Comparison of ENCODE assay signal across 18 cellular contexts in genomic region chr6:31617010-31617409, GRCh38. TPM values are rescaled to one million over a fixed set of nuclear protein-coding genes. Genes with fewer than 3 reads are reported as not detected.
A peak's percentile ranks its signal among the peaks of the same experiment; 100 is the strongest.
DNase-seq lines count a peak whose midpoint lies in the region; ATAC-seq and TF ChIP-seq lines count a peak whose summit lies in the region.
"Had no signal": no experiment of that assay in that cellular context is flagged by ENCODE, and none has a peak within 500 bp of the region (broad histone marks: within the 10 kb centered on the region; RNA-seq: fewer than 3 reads in every experiment).

No MANE protein-coding gene starts in this region.

- no peak for DNase-seq in activated naive CD4-positive, alpha-beta T cell treated with anti-CD3 and anti-CD28 coated beads for 36 hours
- DNase-seq in activated naive CD4-positive, alpha-beta T cell (lab: John Stamatoyannopoulos, UW), result no peak
- DNase-seq in HL-60 (ENCODE audit: low read depth in 1 of 2, low spot score in 1 of 2) (no peak), neural crest cell (ENCODE audit: low read depth, low spot score) (no peak), immature natural killer cell (no peak), lower lobe of right lung (no peak)
- no peak for DNase-seq in activated naive CD8-positive, alpha-beta T cell treated with anti-CD3 and anti-CD28 coated beads, Interleukin-2, amount 10 ng/mL, durations not matched to agents 7 days and 5 days
- DNase-seq: activated gamma-delta T cell treated with Interleukin-2 at 50 U/mL for 16 hours, esophagus squamous epithelium, GF-D8, NCI-H2029, NCI-H510A treated with DMSO at 0.1 percent for 48 hours, OCI-M1, SJCRH30 had no signal

- intact Hi-C loops in activated naive CD4-positive, alpha-beta T cell treated with anti-CD3 and anti-CD28 coated beads for 36 hours (cut with micrococcal nuclease), result no loop called here
- intact Hi-C loops in lower lobe of right lung (cut with DNase I), result no loop called here

- H3K27me3 ChIP-seq in HL-60 (ENCODE audit: insufficient read depth, poor library complexity, severe bottlenecking) (no peaks in the 10 kb centered on the region), lower lobe of right lung (ENCODE audit: low read depth) (no peaks in the 10 kb centered on the region)
- H3K27me3 ChIP-seq: esophagus squamous epithelium, SJCRH30 had no signal

- peaks cover 49% of the 10 kb centered on the region for H3K4me1 Mint-ChIP-seq in activated naive CD4-positive, alpha-beta T cell treated with anti-CD3 and anti-CD28 coated beads for 36 hours (ENCODE audit: low read depth)
- peaks cover 38% of the 10 kb centered on the region for H3K4me1 Mint-ChIP-seq in activated naive CD8-positive, alpha-beta T cell treated with anti-CD3 and anti-CD28 coated beads, Interleukin-2, amount 10 ng/mL, durations not matched to agents 7 days and 5 days
- H3K4me1 Mint-ChIP-seq in neural crest cell (peaks cover 22% of the 10 kb centered on the region), immature natural killer cell (peaks cover 19% of the 10 kb centered on the region in 2 donors)

- no peak for TF ChIP-seq CTCF in HL-60 (IDR thresholded peaks at IDR 0.05; ENCODE audit: insufficient read depth, low read length)
- TF ChIP-seq CTCF in neural crest cell (conservative IDR thresholded peaks at IDR 0.05), result no peak
- no peak for TF ChIP-seq CTCF in lower lobe of right lung (IDR thresholded peaks at IDR 0.05)

- POLR2A ChIA-PET in activated naive CD8-positive, alpha-beta T cell treated with anti-CD3 and anti-CD28 coated beads, Interleukin-2, amount 10 ng/mL, durations not matched to agents 7 days and 5 days (lab: Charles Lee), result interaction anchor here (0.9 kb wide), 1 partner anchor 35 kb away, joined by 3 read pairs; the partner anchor contains the start of gene BAG6

- peak overlapping the region; percentile 54 for H3K4me3 ChIP-seq in HL-60 (replicated peaks; ENCODE audit: insufficient read depth, low read length)
- no peak overlapping the region for H3K4me3 ChIP-seq in lower lobe of right lung
- H3K4me3 ChIP-seq: SJCRH30 had no signal

- H3K9me3 Mint-ChIP-seq in activated naive CD4-positive, alpha-beta T cell treated with anti-CD3 and anti-CD28 coated beads for 36 hours, result no peaks in the 10 kb centered on the region
- H3K9me3 Mint-ChIP-seq in activated naive CD8-positive, alpha-beta T cell treated with anti-CD3 and anti-CD28 coated beads, Interleukin-2, amount 10 ng/mL, durations not matched to agents 7 days and 5 days, result no peaks in the 10 kb centered on the region
- no peaks in the 10 kb centered on the region for H3K9me3 Mint-ChIP-seq in neural crest cell
- no peaks in the 10 kb centered on the region for H3K9me3 Mint-ChIP-seq in immature natural killer cell

- no peaks in the 10 kb centered on the region for H3K36me3 ChIP-seq in lower lobe of right lung
- H3K36me3 ChIP-seq: esophagus squamous epithelium had no signal

- peaks cover 26% of the 10 kb centered on the region for H3K36me3 Mint-ChIP-seq in activated naive CD4-positive, alpha-beta T cell treated with anti-CD3 and anti-CD28 coated beads for 36 hours (ENCODE audit: low read depth)
- H3K36me3 Mint-ChIP-seq in activated naive CD8-positive, alpha-beta T cell treated with anti-CD3 and anti-CD28 coated beads, Interleukin-2, amount 10 ng/mL, durations not matched to agents 7 days and 5 days, result peaks cover 16% of the 10 kb centered on the region
- H3K36me3 Mint-ChIP-seq in neural crest cell (ENCODE audit: low read depth), result peaks cover 7% of the 10 kb centered on the region
- no peaks in the 10 kb centered on the region for H3K36me3 Mint-ChIP-seq in immature natural killer cell

- no peak for ATAC-seq in activated naive CD8-positive, alpha-beta T cell treated with anti-CD3 and anti-CD28 coated beads, Interleukin-2, amount 10 ng/mL, durations not matched to agents 7 days and 5 days (ENCODE audit: low read depth)
- ATAC-seq in lower lobe of right lung (no peak), HG03342 (IDR thresholded peaks at IDR 0.05; ENCODE audit: unreplicated experiment) (no peak)

- no peaks in the 10 kb centered on the region for H3K27me3 Mint-ChIP-seq in activated naive CD4-positive, alpha-beta T cell treated with anti-CD3 and anti-CD28 coated beads for 36 hours (ENCODE audit: low read depth)
- no peaks in the 10 kb centered on the region for H3K27me3 Mint-ChIP-seq in activated naive CD8-positive, alpha-beta T cell treated with anti-CD3 and anti-CD28 coated beads, Interleukin-2, amount 10 ng/mL, durations not matched to agents 7 days and 5 days
- no peaks in the 10 kb centered on the region for H3K27me3 Mint-ChIP-seq in neural crest cell (ENCODE audit: low read depth)
- H3K27me3 Mint-ChIP-seq in immature natural killer cell (ENCODE audit: low read depth in 3 of 3), result peaks cover 11 to 19% (median 14%) of the 10 kb centered on the region in 3 donors
- H3K27me3 Mint-ChIP-seq: progenitor cell of endocrine pancreas had no signal

- CTCF ChIA-PET in activated naive CD4-positive, alpha-beta T cell treated with anti-CD3 and anti-CD28 coated beads for 36 hours (lab: Charles Lee), result interaction anchor here (1.2 to 6.4 kb wide), 5 partner anchors 19 to 76 kb away, joined by 3 to 41 read pairs (median 4); partner anchors contain the start of genes ATP6V1G2 and DDX39B

- no peaks in the 10 kb centered on the region for H3K9me3 ChIP-seq in lower lobe of right lung
- H3K9me3 ChIP-seq: esophagus squamous epithelium, SJCRH30 had no signal

- peaks cover 18% of the 10 kb centered on the region for H3K4me1 ChIP-seq in lower lobe of right lung
- H3K4me1 ChIP-seq: SJCRH30 had no signal

- H3K27ac Mint-ChIP-seq in activated naive CD4-positive, alpha-beta T cell treated with anti-CD3 and anti-CD28 coated beads for 36 hours, result peak overlapping the region; percentile 91
- peak overlapping the region; percentile 95 for H3K27ac Mint-ChIP-seq in activated naive CD8-positive, alpha-beta T cell treated with anti-CD3 and anti-CD28 coated beads, Interleukin-2, amount 10 ng/mL, durations not matched to agents 7 days and 5 days
- no peak overlapping the region for H3K27ac Mint-ChIP-seq in neural crest cell (ENCODE audit: unreplicated experiment)
- H3K27ac Mint-ChIP-seq in immature natural killer cell, result peak overlapping the region in 1 of 6 donors; percentile 63
- H3K27ac Mint-ChIP-seq: progenitor cell of endocrine pancreas had no signal

- H3K27ac ChIP-seq in HL-60 (replicated peaks) (peak overlapping the region; percentile 92), lower lobe of right lung (no peak overlapping the region)
- H3K27ac ChIP-seq: esophagus squamous epithelium, SJCRH30 had no signal

- peak overlapping the region; percentile 77 for H3K4me3 Mint-ChIP-seq in activated naive CD4-positive, alpha-beta T cell treated with anti-CD3 and anti-CD28 coated beads for 36 hours
- peak overlapping the region; percentile 94 for H3K4me3 Mint-ChIP-seq in activated naive CD8-positive, alpha-beta T cell treated with anti-CD3 and anti-CD28 coated beads, Interleukin-2, amount 10 ng/mL, durations not matched to agents 7 days and 5 days
- H3K4me3 Mint-ChIP-seq in neural crest cell (peak overlapping the region; percentile 71), immature natural killer cell (peak overlapping the region in 1 of 5 donors; percentile 46)

RNA-seq across cellular contexts. Expression of gene AIF1, which starts 2.0 kb away (rescaled TPM):
- 100 to 1,000 TPM; 120 to 129 TPM for total RNA-seq in activated naive CD4-positive, alpha-beta T cell treated with anti-CD3 and anti-CD28 coated beads for 36 hours
- total RNA-seq in activated naive CD8-positive, alpha-beta T cell treated with anti-CD3 and anti-CD28 coated beads, Interleukin-2, amount 10 ng/mL, durations not matched to agents 7 days and 5 days, result 100 to 1,000 TPM; 117 to 118 TPM
- total RNA-seq in neural crest cell, result not detected in 2 replicates
- polyA plus RNA-seq in immature natural killer cell, result 10 to 100 TPM in 2 of 3 donors, 1 to 10 TPM in 1; 6.6 to 44.1 (median 40.3) TPM
- 109 TPM for total RNA-seq in lower lobe of right lung
- total RNA-seq: SJCRH30 had no signal

RNA-seq across cellular contexts. Expression of gene PRRC2A, which starts 3.5 kb away (rescaled TPM):
- 100 to 1,000 TPM; 283 to 304 TPM for total RNA-seq in activated naive CD4-positive, alpha-beta T cell treated with anti-CD3 and anti-CD28 coated beads for 36 hours
- 100 to 1,000 TPM; 257 to 278 TPM for total RNA-seq in activated naive CD8-positive, alpha-beta T cell treated with anti-CD3 and anti-CD28 coated beads, Interleukin-2, amount 10 ng/mL, durations not matched to agents 7 days and 5 days
- total RNA-seq in neural crest cell (347 and 356 TPM in 2 replicates), lower lobe of right lung (133 TPM)
- 10 to 100 TPM in 1 of 3 donors, 1 to 10 TPM in 1, not detected in 1; 2.3 to 13.4 TPM for polyA plus RNA-seq in immature natural killer cell

RNA-seq across cellular contexts. Expression of gene NCR3, which starts 24.2 kb away (rescaled TPM):
- total RNA-seq in activated naive CD4-positive, alpha-beta T cell treated with anti-CD3 and anti-CD28 coated beads for 36 hours, result 1 to 10 TPM; 2.8 TPM
- total RNA-seq in activated naive CD8-positive, alpha-beta T cell treated with anti-CD3 and anti-CD28 coated beads, Interleukin-2, amount 10 ng/mL, durations not matched to agents 7 days and 5 days, result 10 to 100 TPM; 69.7 to 70.0 TPM
- total RNA-seq in neural crest cell (not detected in 2 replicates), lower lobe of right lung (2.6 TPM)
- polyA plus RNA-seq in immature natural killer cell, result 100 to 1,000 TPM; 393 to 414 (median 409) TPM
- total RNA-seq: esophagus squamous epithelium, lower leg skin, progenitor cell of endocrine pancreas, SJCRH30, skeletal muscle tissue had no signal

RNA-seq across cellular contexts. Expression of gene LST1, which starts 30.9 kb away (rescaled TPM):
- total RNA-seq in activated naive CD4-positive, alpha-beta T cell treated with anti-CD3 and anti-CD28 coated beads for 36 hours, result 10 to 100 TPM; 11.5 to 12.5 TPM
- total RNA-seq in activated naive CD8-positive, alpha-beta T cell treated with anti-CD3 and anti-CD28 coated beads, Interleukin-2, amount 10 ng/mL, durations not matched to agents 7 days and 5 days, result 100 to 1,000 TPM in 1 of 2 experiments, 10 to 100 TPM in 1; 91.8 to 105 TPM
- total RNA-seq in neural crest cell (not detected in 2 replicates), lower lobe of right lung (127 TPM)
- 10 to 100 TPM; 20.3 to 44.8 (median 42.3) TPM for polyA plus RNA-seq in immature natural killer cell
- total RNA-seq: progenitor cell of endocrine pancreas, SJCRH30 had no signal

RNA-seq across cellular contexts. Expression of gene LTB, which starts 34.8 kb away (rescaled TPM):
- 10 to 100 TPM; 50.5 to 52.3 TPM for total RNA-seq in activated naive CD4-positive, alpha-beta T cell treated with anti-CD3 and anti-CD28 coated beads for 36 hours
- total RNA-seq in activated naive CD8-positive, alpha-beta T cell treated with anti-CD3 and anti-CD28 coated beads, Interleukin-2, amount 10 ng/mL, durations not matched to agents 7 days and 5 days, result 100 to 1,000 TPM; 426 to 431 TPM
- total RNA-seq in neural crest cell, result not detected in 2 replicates
- 100 to 1,000 TPM; 132 to 137 (median 133) TPM for polyA plus RNA-seq in immature natural killer cell
- 10.0 TPM for total RNA-seq in lower lobe of right lung
- total RNA-seq: SJCRH30 had no signal

Comparison
In these comparisons a context has a peak if more than half of its experiments do, and no peak if none do; other contexts are left out.
1. RNA of gene AIF1, which starts 2.0 kb away (total RNA-seq): 120 to 129 TPM in activated naive CD4-positive, alpha-beta T cell treated with anti-CD3 and anti-CD28 coated beads for 36 hours, 117 to 118 TPM in activated naive CD8-positive, alpha-beta T cell treated with anti-CD3 and anti-CD28 coated beads, Interleukin-2, amount 10 ng/mL, durations not matched to agents 7 days and 5 days and 109 TPM in lower lobe of right lung (single experiment); not detected in neural crest cell; every median in the first group is over 10 times any median in the second.
2. RNA of gene NCR3, which starts 24.2 kb away (total RNA-seq): 69.7 to 70.0 TPM in activated naive CD8-positive, alpha-beta T cell treated with anti-CD3 and anti-CD28 coated beads, Interleukin-2, amount 10 ng/mL, durations not matched to agents 7 days and 5 days; 2.8 TPM in activated naive CD4-positive, alpha-beta T cell treated with anti-CD3 and anti-CD28 coated beads for 36 hours, 2.6 TPM in lower lobe of right lung (single experiment) and not detected in neural crest cell; every median in the first group is over 10 times any median in the second.